8 cellular contexts compared by ENCODE assay signal in the genomic region with DNA sequence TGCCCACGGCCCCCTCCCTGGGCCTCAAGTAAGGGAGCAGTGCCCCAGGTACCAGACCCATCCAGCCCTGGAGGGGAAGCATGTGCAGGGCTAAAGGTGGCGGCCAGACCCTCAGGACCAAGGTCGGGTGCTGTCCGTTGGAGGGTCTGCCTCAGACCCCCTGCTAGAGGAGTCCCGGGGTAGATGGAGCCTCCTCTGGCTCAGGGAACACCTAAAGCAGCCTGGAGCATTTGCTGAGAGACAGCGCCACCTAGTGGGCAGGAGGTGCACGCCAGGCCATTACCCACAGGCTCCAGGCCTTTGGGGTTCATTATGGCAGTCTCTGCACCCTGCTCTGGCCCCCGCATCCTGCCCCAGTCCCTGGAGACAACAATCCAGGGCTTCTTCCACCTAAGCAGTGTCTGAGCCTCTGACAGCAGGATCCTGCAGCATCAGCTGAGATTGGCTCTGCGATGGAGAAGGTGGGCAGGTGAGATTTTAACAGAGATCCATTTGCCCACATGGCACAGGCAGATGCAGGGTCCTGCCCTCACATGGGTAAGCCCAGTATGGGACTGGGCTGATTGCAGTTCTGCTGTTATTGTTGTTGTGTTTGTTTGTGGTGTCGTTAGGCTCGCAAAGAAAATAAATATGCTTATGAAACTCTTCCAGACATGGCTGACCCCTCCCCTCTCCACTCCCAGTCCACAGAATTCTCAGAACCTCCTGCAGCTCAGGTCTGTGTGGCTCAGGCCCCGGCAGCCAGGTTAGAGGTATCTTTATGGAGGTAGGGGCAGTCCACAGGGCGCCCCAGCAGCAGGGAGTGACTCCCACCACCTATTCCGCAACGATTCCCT. TPM values are rescaled to one million over a fixed set of nuclear protein-coding genes. Genes with fewer than 3 reads are reported as not detected.
DNase-seq lines count a peak whose midpoint lies in the region; ATAC-seq and TF ChIP-seq lines count a peak whose summit lies in the region.

No MANE protein-coding gene starts in this region.

- no peaks in the 10 kb centered on the region for H3K9me1 ChIP-seq in IMR-90 (ENCODE audit: insufficient read depth, low read length)

- no peak overlapping the region for H3K4ac ChIP-seq in IMR-90 (ENCODE audit: low read depth, low read length)

- no peak overlapping the region for H3K4me3 ChIP-seq in IMR-90 (ENCODE audit: insufficient read depth, low read depth, low read length)
- H3K4me3 ChIP-seq in testis, result no peak overlapping the region

- peak; percentile 61 for TF ChIP-seq POLR2A in IMR-90 (IDR thresholded peaks at IDR 0.05; ENCODE audit: low read depth, low read length)
- no peak for TF ChIP-seq POLR2A in testis (IDR thresholded peaks at IDR 0.05)

- H2AK5ac ChIP-seq in IMR-90 (ENCODE audit: low read depth, low read length), result no peak overlapping the region

- dilution Hi-C loops in IMR-90 (cut with HindIII; ENCODE audit: low sequenced_read_pairs, unreplicated experiment), result no loop called here

- in situ Hi-C loops in IMR-90 (cut with MboI; ENCODE audit: low sequenced_read_pairs), result loop anchor here (5.0 to 10.0 kb wide), 3 partner anchors 80 to 235 kb away; no protein-coding TSS in a partner anchor

- no peak overlapping the region for H2BK20ac ChIP-seq in IMR-90 (ENCODE audit: low read depth, low read length)

- intact Hi-C loops in IMR-90 (cut with micrococcal nuclease), result loop anchor here (1.0 kb wide), 4 partner anchors 83 to 240 kb away; no protein-coding TSS in a partner anchor
- intact Hi-C loops in testis (cut with DNase I; ENCODE audit: low total_unique reads), result loop anchor here (10.0 kb wide), 2 partner anchors 83 to 243 kb away; no protein-coding TSS in a partner anchor

- H4K91ac ChIP-seq in IMR-90 (ENCODE audit: insufficient read depth, low read depth, low read length), result no peak overlapping the region

- H3K27me3 ChIP-seq in IMR-90 (ENCODE audit: control insufficient read depth, insufficient read depth, low read length) (no peaks in the 10 kb centered on the region), testis (no peaks in the 10 kb centered on the region)

- 0 out of 2 replicates have a peak, but pooled peaks cover 4% of the 10 kb centered on the region for H4K20me1 ChIP-seq in IMR-90 (ENCODE audit: insufficient read depth, low read length)

- H3K9me3 ChIP-seq in IMR-90 (ENCODE audit: control insufficient read depth, insufficient read depth, low read length) (no peaks in the 10 kb centered on the region), testis (no peaks in the 10 kb centered on the region)

- ATAC-seq in IMR-90 (ENCODE audit: low read depth), result peak; percentile 98

- no peak overlapping the region for H2BK15ac ChIP-seq in IMR-90 (ENCODE audit: low read depth, low read length)

- peak; percentile 99 for TF ChIP-seq RAD21 in IMR-90 (IDR thresholded peaks at IDR 0.05; ENCODE audit: low read length)

- H2BK5ac ChIP-seq in IMR-90 (ENCODE audit: low read depth, low read length, poor library complexity, severe bottlenecking), result no peak overlapping the region

- DNase-seq in NCI-H2107 treated with DMSO at 0.1 percent for 48 hours (lab: John Stamatoyannopoulos, UW; ENCODE audit: unreplicated experiment) (peak; percentile 14), NCI-H2107 (lab: John Stamatoyannopoulos, UW) (no peak), IMR-90 (peak; percentile 57), RKO (ENCODE audit: low spot score) (peak; percentile 73), fibroblast of the conjunctiva (ENCODE audit: low read depth) (peak; percentile 43), nucleus accumbens (lab: John Stamatoyannopoulos, UW) (peak in 51 of 56 donors; percentile 13 to 91 (median 63)), testis (peak; percentile 91)
- DNase-seq in activated T-helper 1 cell treated with anti-CD3 and anti-CD28 coated beads, Interleukin-2, amount 50 U/mL, for 16 hours (ENCODE audit: low read depth in 1 of 2, low spot score in 1 of 2), result peak; percentile 81 to 88

- POLR2A ChIA-PET in IMR-90 (lab: Charles Lee; ENCODE audit: unreplicated experiment), result no interaction called here

- H3K18ac ChIP-seq in IMR-90 (ENCODE audit: low read depth, low read length), result no peak overlapping the region

- peaks cover 2% of the 10 kb centered on the region for H3K4me1 ChIP-seq in IMR-90 (ENCODE audit: control insufficient read depth, insufficient read depth, low read length)
- H3K4me1 ChIP-seq in testis, result peaks cover 3% of the 10 kb centered on the region

- TF ChIP-seq CTCF in IMR-90 (conservative IDR thresholded peaks at IDR 0.05; ENCODE audit: low read depth, low read length) (peak; percentile 97), testis (IDR thresholded peaks at IDR 0.05) (peak; percentile 91 to 97 (median 91))

- H3K9ac ChIP-seq in IMR-90 (ENCODE audit: low read depth, low read length), result no peak overlapping the region

- H3K79me1 ChIP-seq in IMR-90 (ENCODE audit: low read depth in 1 of 2, low read length in 2 of 2), result no peaks in the 10 kb centered on the region; a peak in 1 of 4 replicates

- H3K36me3 ChIP-seq in IMR-90 (ENCODE audit: control insufficient read depth, insufficient read depth, low read length), result peaks cover 11% of the 10 kb centered on the region; the same call in 1 of the 2 replicates
- H3K36me3 ChIP-seq in testis (ENCODE audit: low read depth, missing control alignments), result no peaks in the 10 kb centered on the region

- no peak overlapping the region for H3K56ac ChIP-seq in IMR-90 (ENCODE audit: extremely low read depth, insufficient read depth, low read length)

- no peak overlapping the region for H4K8ac ChIP-seq in IMR-90 (ENCODE audit: low read depth in 2 of 2, low read length in 2 of 2)

- H4K5ac ChIP-seq in IMR-90 (ENCODE audit: low read depth, low read length), result no peak overlapping the region

- 33% methylated on average over 3 of the region's 15 CpGs; no CpG with 5 or more reads in 1 of the 2 experiments for WGBS in IMR-90 (ENCODE audit: extremely low coverage in 2 of 2, insufficient read length in 1 of 2), 2 experiments
- WGBS in testis, 2 donors, result 52 to 70% methylated on average over 4 to 15 of the region's 15 CpGs

- no peak overlapping the region for H3K4me2 ChIP-seq in IMR-90 (ENCODE audit: low read depth, low read length)

- no peak overlapping the region for H3K23ac ChIP-seq in IMR-90 (ENCODE audit: low read depth, low read length)

- no peak overlapping the region for H3K14ac ChIP-seq in IMR-90 (replicated peaks; ENCODE audit: low read depth, low read length)

- no peak overlapping the region for H2AFZ ChIP-seq in IMR-90 (replicated peaks; ENCODE audit: low read length, poor library complexity)

- no peak overlapping the region for H2BK120ac ChIP-seq in IMR-90 (ENCODE audit: low read depth, low read length)

- no TSS peak for BruUV-seq in IMR-90 (replicated peaks; lab: Mats Ljungman, UMichigan)

- no peak overlapping the region for H2AK9ac ChIP-seq in IMR-90 (replicated peaks; ENCODE audit: low read depth, low read length, poor library complexity)

- CTCF ChIA-PET in IMR-90 (lab: Yijun Ruan, JAX), result interaction anchor here (1.0 kb wide), 1 partner anchor 241 kb away, joined by 3 read pairs; no protein-coding TSS in a partner anchor

- H3K27ac ChIP-seq in IMR-90 (ENCODE audit: insufficient read depth, low read length) (no peak overlapping the region), testis (no peak overlapping the region)

TF ChIP-seq in IMR-90, 13 proteins besides CTCF, POLR2A, EP300 and RAD21 (continues in another document):
- TF ChIP-seq, protein P1, sequence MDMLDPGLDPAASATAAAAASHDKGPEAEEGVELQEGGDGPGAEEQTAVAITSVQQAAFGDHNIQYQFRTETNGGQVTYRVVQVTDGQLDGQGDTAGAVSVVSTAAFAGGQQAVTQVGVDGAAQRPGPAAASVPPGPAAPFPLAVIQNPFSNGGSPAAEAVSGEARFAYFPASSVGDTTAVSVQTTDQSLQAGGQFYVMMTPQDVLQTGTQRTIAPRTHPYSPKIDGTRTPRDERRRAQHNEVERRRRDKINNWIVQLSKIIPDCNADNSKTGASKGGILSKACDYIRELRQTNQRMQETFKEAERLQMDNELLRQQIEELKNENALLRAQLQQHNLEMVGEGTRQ (IDR thresholded peaks at IDR 0.05; ENCODE audit: low read depth, low read length), result no peak
- TF ChIP-seq NFE2L2 (IDR thresholded peaks at IDR 0.05; ENCODE audit: low read depth, low read length), result no peak
- no peak for TF ChIP-seq MAFK (IDR thresholded peaks at IDR 0.05; ENCODE audit: low read depth, low read length)
- TF ChIP-seq CHD1 (IDR thresholded peaks at IDR 0.05; ENCODE audit: low read depth, low read length), result no peak
- no peak for TF ChIP-seq CEBPB (IDR thresholded peaks at IDR 0.05; ENCODE audit: low read depth, low read length)
- TF ChIP-seq FOS (IDR thresholded peaks at IDR 0.05; ENCODE audit: low read depth, low read length), result no peak
- no peak for TF ChIP-seq RCOR1 (IDR thresholded peaks at IDR 0.05; ENCODE audit: insufficient replicate concordance, low read length)
- no peak for TF ChIP-seq RFX5 (IDR thresholded peaks at IDR 0.05; ENCODE audit: low read depth, low read length)
- peak; percentile 92 for TF ChIP-seq SMC3 (IDR thresholded peaks at IDR 0.05; ENCODE audit: low read depth, low read length)
- TF ChIP-seq MAZ (IDR thresholded peaks at IDR 0.05; ENCODE audit: borderline replicate concordance, low read depth, low read length), result peak; percentile 57; the same call in 1 of the 2 replicates
- TF ChIP-seq MXI1 (IDR thresholded peaks at IDR 0.05; ENCODE audit: borderline replicate concordance, low read depth, low read length), result 0 out of 2 replicates have a peak, but pooled peaks have one; percentile 8

RNA-seq across cellular contexts. Expression of a gene that starts 42.4 kb away (rescaled TPM):
- total RNA-seq in IMR-90 (2012; rRNA removed) (24.7 and 41.9 TPM in 2 replicates), testis (10 to 100 TPM; 45.3 to 48.1 TPM)
- polyA plus RNA-seq in IMR-90 (2012; rRNA removed) (28.4 and 28.5 TPM in 2 replicates), testis (ENCODE audit: insufficient read depth, low read depth, low replicate concordance) (60.8 TPM)
- polyA plus RNA-seq in IMR-90 (2012; cell fraction: cytosol; rRNA removed), result 11.9 and 21.4 TPM in 2 replicates
- polyA plus RNA-seq in IMR-90 (2012; cell fraction: nucleus; rRNA removed; ENCODE audit: low replicate concordance), result 15.7 and 18.8 TPM in 2 replicates

RNA-seq across cellular contexts. Expression of a gene that starts 43.9 kb away (rescaled TPM):
- total RNA-seq in IMR-90 (2012; rRNA removed), result 30.1 and 31.9 TPM in 2 replicates
- polyA plus RNA-seq in IMR-90 (2012; rRNA removed), result 55.0 and 72.2 TPM in 2 replicates
- 61.7 and 74.8 TPM in 2 replicates for polyA plus RNA-seq in IMR-90 (2012; cell fraction: cytosol; rRNA removed)
- 63.4 and 67.9 TPM in 2 replicates for polyA plus RNA-seq in IMR-90 (2012; cell fraction: nucleus; rRNA removed; ENCODE audit: low replicate concordance)
- 10 to 100 TPM; 52.6 to 70.2 TPM for total RNA-seq in testis
- polyA plus RNA-seq in testis (ENCODE audit: insufficient read depth, low read depth, low replicate concordance), result 60.4 TPM
